Comparison of ENCODE assay signal across 13 cellular contexts in genomic region chr1:93722081-93723031, GRCh38. TPM values are rescaled to one million over a fixed set of nuclear protein-coding genes. Genes with fewer than 3 reads are reported as not detected.
A peak's percentile ranks its signal among the peaks of the same experiment; 100 is the strongest.
DNase-seq lines count a peak whose midpoint lies in the region; ATAC-seq and TF ChIP-seq lines count a peak whose summit lies in the region.
"Had no signal": no experiment of that assay in that cellular context is flagged by ENCODE, and none has a peak within 500 bp of the region (broad histone marks: within the 10 kb centered on the region; RNA-seq: fewer than 3 reads in every experiment).

No MANE protein-coding gene starts in this region.

- POLR2A ChIA-PET in activated CD8-positive, alpha-beta T cell treated with anti-CD3 and anti-CD28 coated beads for 36 hours (lab: Charles Lee) = no interaction called here

- H2BK5ac ChIP-seq in neuronal stem cell (ENCODE audit: low read length) = peak overlapping the region; percentile 41

- H3K18ac ChIP-seq in neuronal stem cell (ENCODE audit: low read length) = peak overlapping the region; percentile 36

- TF ChIP-seq EP300 in gastroesophageal sphincter (IDR thresholded peaks at IDR 0.05) = no peak

- no peak overlapping the region for H3K14ac ChIP-seq in neuronal stem cell (ENCODE audit: low read length)

- H2BK12ac ChIP-seq in neuronal stem cell (ENCODE audit: low read length) = no peak overlapping the region

- H2BK15ac ChIP-seq in neuronal stem cell (ENCODE audit: low read length) = no peak overlapping the region

- peak; percentile 46 for ATAC-seq in gastroesophageal sphincter
- ATAC-seq in activated CD8-positive, alpha-beta T cell treated with anti-CD3 and anti-CD28 coated beads for 36 hours = no peak

- no peak overlapping the region for H3K4me3 Mint-ChIP-seq in activated CD8-positive, alpha-beta T cell treated with anti-CD3 and anti-CD28 coated beads for 36 hours

- H2BK120ac ChIP-seq in neuronal stem cell (ENCODE audit: low read depth, low read length) = peak overlapping the region; percentile 0

- H3K27ac Mint-ChIP-seq in activated CD8-positive, alpha-beta T cell treated with anti-CD3 and anti-CD28 coated beads for 36 hours = no peak overlapping the region

- H4K20me1 ChIP-seq in BLaER1 = no peaks in the 10 kb centered on the region

- H3K4me3 ChIP-seq in BLaER1 (no peak overlapping the region), SJCRH30 (peak overlapping the region; percentile 17), gastroesophageal sphincter (no peak overlapping the region), neuronal stem cell (ENCODE audit: low read length in 2 of 2) (peak overlapping the region in 1 of 2 donors; percentile 31)
- H3K4me3 ChIP-seq: cardiac muscle cell, hepatocyte had no signal

- H3K79me1 ChIP-seq in neuronal stem cell (ENCODE audit: low read depth, low read length) = no peaks in the 10 kb centered on the region

- peak overlapping the region; percentile 98 for H2AK5ac ChIP-seq in neuronal stem cell (ENCODE audit: low read depth, low read length)

- H3K36me3 ChIP-seq in BLaER1 (no peaks in the 10 kb centered on the region), SJCRH30 (no peaks in the 10 kb centered on the region), gastroesophageal sphincter (no peaks in the 10 kb centered on the region), neuronal stem cell (replicated peaks in 1 of 2; ENCODE audit: control insufficient read depth in 2 of 2, insufficient read depth in 2 of 2, low read length in 2 of 2) (no peaks in the 10 kb centered on the region)
- H3K36me3 ChIP-seq: cardiac muscle cell had no signal

- no peak for TF ChIP-seq POLR2A in gastroesophageal sphincter (IDR thresholded peaks at IDR 0.05)

- H3K4ac ChIP-seq in neuronal stem cell (ENCODE audit: low read length) = no peak overlapping the region

- H4K8ac ChIP-seq in neuronal stem cell (ENCODE audit: low read depth, low read length) = no peak overlapping the region

- peaks cover 40% of the 10 kb centered on the region for H3K4me1 ChIP-seq in BLaER1
- peaks cover 37% of the 10 kb centered on the region for H3K4me1 ChIP-seq in SJCRH30
- peaks cover 0 to 28% (median 10%) of the 10 kb centered on the region in 3 donors for H3K4me1 ChIP-seq in gastroesophageal sphincter
- peaks cover 25 to 41% of the 10 kb centered on the region in 2 donors for H3K4me1 ChIP-seq in neuronal stem cell (ENCODE audit: control insufficient read depth in 2 of 2, insufficient read depth in 1 of 2, low read depth in 1 of 2, low read length in 2 of 2)

- H3K27ac ChIP-seq in BLaER1 = peak overlapping the region; percentile 94
- peak overlapping the region; percentile 95 for H3K27ac ChIP-seq in SJCRH30
- peak overlapping the region in 3 of 4 donors; percentile 30 to 60 (median 35) for H3K27ac ChIP-seq in gastroesophageal sphincter
- peak overlapping the region; percentile 94 for H3K27ac ChIP-seq in neuronal stem cell (replicated peaks; ENCODE audit: low read length)
- H3K27ac ChIP-seq: cardiac muscle cell, hepatocyte had no signal

- peaks cover 3% of the 10 kb centered on the region for H3K9me3 Mint-ChIP-seq in activated CD8-positive, alpha-beta T cell treated with anti-CD3 and anti-CD28 coated beads for 36 hours

- peak overlapping the region; percentile 79 for H3K4me2 ChIP-seq in BLaER1
- H3K4me2 ChIP-seq in neuronal stem cell (ENCODE audit: insufficient read depth, low read length, poor library complexity, severe bottlenecking) = peak overlapping the region; percentile 11
- H3K4me2 ChIP-seq: hepatocyte had no signal

- no peaks in the 10 kb centered on the region for H3K27me3 Mint-ChIP-seq in activated CD8-positive, alpha-beta T cell treated with anti-CD3 and anti-CD28 coated beads for 36 hours

- no peak overlapping the region for H3K23ac ChIP-seq in neuronal stem cell (ENCODE audit: low read depth, low read length, poor library complexity)

- CTCF ChIA-PET in activated CD8-positive, alpha-beta T cell treated with anti-CD3 and anti-CD28 coated beads for 36 hours (lab: Charles Lee) = no interaction called here

- WGBS in gastroesophageal sphincter (ENCODE audit: low coverage in 1 of 2), 2 donors = 40 to 90% methylated on average over 4 to 8 of the region's 21 CpGs
- WGBS in neuronal stem cell (ENCODE audit: extremely low coverage in 2 of 2, insufficient read length in 2 of 2, insufficient replicate concordance in 1 of 2), 2 donors = no CpG with 5 or more reads among the region's 21 CpGs

- peak; percentile 88 to 92 for DNase-seq in SJCRH30
- peak; percentile 90 for DNase-seq in neuronal stem cell (ENCODE audit: low spot score)
- no peak for DNase-seq in NCI-H1092 (lab: John Stamatoyannopoulos, UW)
- no peak for DNase-seq in activated CD8-positive, alpha-beta T cell treated with anti-CD3 and anti-CD28 coated beads for 36 hours
- no peak for DNase-seq in UCSD-AML1 (lab: John Stamatoyannopoulos, UW; ENCODE audit: unreplicated experiment)
- DNase-seq in DMS 273 treated with DMSO at 0.1 percent for 48 hours (lab: John Stamatoyannopoulos, UW) = no peak
- DNase-seq: NCI-H1105, posterior cingulate gyrus, SIG-M5 had no signal

- H2AFZ ChIP-seq in neuronal stem cell (ENCODE audit: low read length) = peak overlapping the region; percentile 80
- H2AFZ ChIP-seq: hepatocyte had no signal

- H3K4me1 Mint-ChIP-seq in activated CD8-positive, alpha-beta T cell treated with anti-CD3 and anti-CD28 coated beads for 36 hours (ENCODE audit: low read depth) = no peaks in the 10 kb centered on the region

- H3K27me3 ChIP-seq in BLaER1 (no peaks in the 10 kb centered on the region), SJCRH30 (no peaks in the 10 kb centered on the region), gastroesophageal sphincter (no peaks in the 10 kb centered on the region), neuronal stem cell (ENCODE audit: control insufficient read depth in 3 of 3, insufficient read depth in 3 of 3, low read depth in 1 of 3, low read length in 3 of 3) (no peaks in the 10 kb centered on the region)
- H3K27me3 ChIP-seq: hepatocyte had no signal

- intact Hi-C loops in activated CD8-positive, alpha-beta T cell treated with anti-CD3 and anti-CD28 coated beads for 36 hours (cut with micrococcal nuclease) = no loop called here

- no peak for TF ChIP-seq CTCF in gastroesophageal sphincter (IDR thresholded peaks at IDR 0.05)
- TF ChIP-seq CTCF in activated CD8-positive, alpha-beta T cell treated with anti-CD3 and anti-CD28 coated beads for 36 hours (IDR thresholded peaks at IDR 0.05) = no peak

- no peak overlapping the region for H4K91ac ChIP-seq in neuronal stem cell (ENCODE audit: low read depth, low read length, poor library complexity)

- H3K9ac ChIP-seq in BLaER1 (peak overlapping the region; percentile 78), neuronal stem cell (ENCODE audit: low read depth, low read length, poor library complexity) (no peak overlapping the region)

- H3K9me3 ChIP-seq in BLaER1 (no peaks in the 10 kb centered on the region), SJCRH30 (replicated peaks) (no peaks in the 10 kb centered on the region), gastroesophageal sphincter (peaks cover 0 to 1% (median 0%) of the 10 kb centered on the region in 3 donors), neuronal stem cell (replicated peaks in 1 of 2; ENCODE audit: control insufficient read depth in 2 of 2, insufficient read depth in 1 of 2, low read depth in 1 of 2, low read length in 2 of 2) (no peaks in the 10 kb centered on the region)

- H3K36me3 Mint-ChIP-seq in activated CD8-positive, alpha-beta T cell treated with anti-CD3 and anti-CD28 coated beads for 36 hours (ENCODE audit: low read depth) = no peaks in the 10 kb centered on the region

RNA-seq across cellular contexts. Expression of gene BCAR3, which starts 40.7 kb away (rescaled TPM):
- 30.0 and 30.8 TPM in 2 replicates for total RNA-seq in SJCRH30 (2014; rRNA removed; shearing (Covaris generic))
- total RNA-seq in gastroesophageal sphincter = 10 to 100 TPM; 33.9 to 40.2 (median 38.3) TPM
- 15.9 TPM for polyA plus RNA-seq in neuronal stem cell (2013, experiment 1 of 2)
- 16.0 TPM for polyA plus RNA-seq in neuronal stem cell (2013, experiment 2 of 2)
- total RNA-seq in activated CD8-positive, alpha-beta T cell treated with anti-CD3 and anti-CD28 coated beads for 36 hours = under 1 TPM; 0.51 to 0.70 TPM

Comparison
In these comparisons a context has a peak if more than half of its experiments do, and no peak if none do; other contexts are left out.
1. H3K27ac ChIP-seq: peak in every context shown above with its lines; median percentile 95 in SJCRH30; 94 in BLaER1; 94 in neuronal stem cell; 35 in gastroesophageal sphincter.
2. DNase-seq: peak in SJCRH30 (2 of 2) and neuronal stem cell (single experiment); none in NCI-H1092 (single experiment), activated CD8-positive, alpha-beta T cell treated with anti-CD3 and anti-CD28 coated beads for 36 hours (single experiment), UCSD-AML1 (single experiment) and DMS 273 treated with DMSO at 0.1 percent for 48 hours (single experiment).
3. RNA of gene BCAR3, which starts 40.7 kb away (total RNA-seq): 33.9 to 40.2 TPM in gastroesophageal sphincter and 30.0 to 30.8 TPM in SJCRH30; 0.51 to 0.70 TPM in activated CD8-positive, alpha-beta T cell treated with anti-CD3 and anti-CD28 coated beads for 36 hours; every median in the first group is over 10 times any median in the second.